Comparison of ENCODE assay signal across 8 cellular contexts in genomic region chr3:136749602-136750001, GRCh38. TPM values are rescaled to one million over a fixed set of nuclear protein-coding genes. Genes with fewer than 3 reads are reported as not detected.
DNase-seq lines count a peak whose midpoint lies in the region; ATAC-seq, FAIRE-seq and TF ChIP-seq lines count a peak whose summit lies in the region.
"Not testable (repeated sequence)": the region's sequence is repeated elsewhere in the genome, so short reads cannot be mapped to it uniquely, and the experiment has no call there.

No MANE protein-coding gene starts in this region.

- not testable (repeated sequence) for H3K36me3 ChIP-seq in CD8-positive, alpha-beta memory T cell (ENCODE audit: insufficient read depth, low read length); Loucy (ENCODE audit: insufficient read depth, low read length); HepG2 (replicated peaks in 1 of 2; ENCODE audit: control insufficient read depth in 1 of 2, insufficient read depth in 2 of 2, low read length in 2 of 2); osteoblast (ENCODE audit: insufficient read depth, low read length); tibial artery

- H3K27me3 ChIP-seq in CD8-positive, alpha-beta memory T cell (ENCODE audit: insufficient read depth, low read length, poor library complexity, severe bottlenecking); Loucy (ENCODE audit: insufficient read depth, low read length, poor library complexity, severe bottlenecking); HepG2 (ENCODE audit: control insufficient read depth in 1 of 2, insufficient read depth in 2 of 2, low read length in 2 of 2); osteoblast (ENCODE audit: insufficient read depth, low read length); tibial artery: not testable (repeated sequence)

- not testable (repeated sequence) for ATAC-seq in HepG2

- peaks cover 11% of the 10 kb centered on the region; the same call in 1 of the 2 replicates for H3F3A ChIP-seq in Loucy (ENCODE audit: low read depth)

- peaks cover 56 to 71% (median 64%) of the 10 kb centered on the region in 3 donors for H3K4me1 Mint-ChIP-seq in CD8-positive, alpha-beta memory T cell
- H3K4me1 Mint-ChIP-seq in activated naive CD8-positive, alpha-beta T cell treated with anti-CD3 and anti-CD28 coated beads for 36 hours: peaks cover 43% of the 10 kb centered on the region

- not testable (repeated sequence) for TF ChIP-seq CTCF in Loucy (conservative IDR thresholded peaks at IDR 0.05; ENCODE audit: low read length); VCaP (conservative IDR thresholded peaks at IDR 0.05); epithelial cell of proximal tubule (conservative IDR thresholded peaks at IDR 0.05; ENCODE audit: low read depth, low read length); HepG2 (CRISPR knock-in tag; IDR thresholded peaks at IDR 0.05); osteoblast (IDR thresholded peaks at IDR 0.05; ENCODE audit: extremely low read depth, low read depth, low read length); tibial artery (IDR thresholded peaks at IDR 0.05)

- CTCF ChIA-PET in CD8-positive, alpha-beta memory T cell (lab: Charles Lee): interaction anchor here (0.7 to 2.7 kb wide), 3 partner anchors 11 to 674 kb away, joined by 3 to 9 read pairs (median 3); no protein-coding TSS in a partner anchor
- CTCF ChIA-PET in HepG2 (lab: Yijun Ruan, JAX; ENCODE audit: low intra/inter-chr PET ratio, low total read pairs): not testable (repeated sequence)

- H3K9ac ChIP-seq in Loucy (ENCODE audit: low read depth, low read length, poor library complexity, severe bottlenecking): peak overlapping the region; percentile 90
- H3K9ac ChIP-seq in HepG2 (ENCODE audit: insufficient read depth, low read depth, low read length): 0 out of 2 replicates have a peak overlapping the region, but pooled peaks have one; percentile 84

- BruUV-seq in HepG2 (replicated peaks; lab: Mats Ljungman, UMichigan): not testable (repeated sequence)

- POLR2A ChIA-PET in CD8-positive, alpha-beta memory T cell (lab: Charles Lee): interaction anchor here (0.6 kb wide), 1 partner anchor 555 kb away, joined by 3 read pairs; no protein-coding TSS in a partner anchor
- POLR2A ChIA-PET in HepG2 (lab: Yijun Ruan, JAX): interaction anchor here (1.1 kb wide), 1 partner anchor 112 kb away, joined by 3 read pairs; no protein-coding TSS in a partner anchor

- H3K4me3 ChIP-seq in CD8-positive, alpha-beta memory T cell (ENCODE audit: low read length): not testable (repeated sequence)
- H3K4me3 ChIP-seq in Loucy (ENCODE audit: low read length, poor library complexity, severe bottlenecking) (peak overlapping the region; percentile 79), epithelial cell of proximal tubule (ENCODE audit: low read depth, low read length) (peak overlapping the region; percentile 71), HepG2 (replicated peaks in 1 of 3; ENCODE audit: insufficient read depth in 1 of 3, low read depth in 2 of 3, low read length in 3 of 3) (peak overlapping the region in 2 of 3 experiments; percentile 68 to 74; a peak in 2 of 6 replicates), osteoblast (ENCODE audit: insufficient read depth, low read length) (peak overlapping the region; percentile 91), tibial artery (peak overlapping the region; percentile 77 to 91)

- not testable (repeated sequence) for FAIRE-seq in HepG2 (lab: Jason Lieb, UNC)

- not testable (repeated sequence) for DNase-seq in CD8-positive, alpha-beta memory T cell; activated naive CD8-positive, alpha-beta T cell treated with anti-CD3 and anti-CD28 coated beads for 36 hours; epithelial cell of proximal tubule (ENCODE audit: low read depth); HepG2 (ENCODE audit: low spot score); osteoblast (ENCODE audit: insufficient read length, low spot score, missing footprints); tibial artery

- H3K4me2 ChIP-seq in Loucy (ENCODE audit: low read depth, low read length, poor library complexity, severe bottlenecking) (peak overlapping the region; percentile 82), HepG2 (ENCODE audit: low read depth, low read length) (peak overlapping the region; percentile 80), osteoblast (ENCODE audit: insufficient read depth, low read length) (peak overlapping the region; percentile 89)

- H3K79me2 ChIP-seq in Loucy (ENCODE audit: insufficient read depth, low read length): peaks cover 79% of the 10 kb centered on the region
- H3K79me2 ChIP-seq in HepG2 (ENCODE audit: insufficient read depth, low read length): peaks cover 65% of the 10 kb centered on the region
- peaks cover 61% of the 10 kb centered on the region for H3K79me2 ChIP-seq in osteoblast (ENCODE audit: insufficient read depth, low read length)

- not testable (repeated sequence) for H3K9me3 Mint-ChIP-seq in CD8-positive, alpha-beta memory T cell; activated naive CD8-positive, alpha-beta T cell treated with anti-CD3 and anti-CD28 coated beads for 36 hours

- H3K4me3 Mint-ChIP-seq in CD8-positive, alpha-beta memory T cell: peak overlapping the region; percentile 84 to 95 (median 92)
- H3K4me3 Mint-ChIP-seq in activated naive CD8-positive, alpha-beta T cell treated with anti-CD3 and anti-CD28 coated beads for 36 hours: peak overlapping the region; percentile 89

- H3K27ac ChIP-seq in CD8-positive, alpha-beta memory T cell (ENCODE audit: low read depth, low read length): peak overlapping the region; percentile 70
- H3K27ac ChIP-seq in VCaP (peak overlapping the region; percentile 98), HepG2 (ENCODE audit: extremely low read length, insufficient read depth, low read length) (peak overlapping the region; percentile 94), osteoblast (ENCODE audit: low read depth, low read length) (peak overlapping the region; percentile 96), tibial artery (peak overlapping the region; percentile 95 to 98)

- not testable (repeated sequence) for TF ChIP-seq RAD21 in HepG2 (CRISPR knock-in tag; IDR thresholded peaks at IDR 0.05)

- H2AFZ ChIP-seq in Loucy (ENCODE audit: low read length); HepG2 (ENCODE audit: low read length); osteoblast (ENCODE audit: low read length): not testable (repeated sequence)

- H3K27me3 Mint-ChIP-seq in CD8-positive, alpha-beta memory T cell; activated naive CD8-positive, alpha-beta T cell treated with anti-CD3 and anti-CD28 coated beads for 36 hours: not testable (repeated sequence)

- peak overlapping the region; percentile 82 to 98 (median 94) for H3K27ac Mint-ChIP-seq in CD8-positive, alpha-beta memory T cell
- peak overlapping the region; percentile 89 for H3K27ac Mint-ChIP-seq in activated naive CD8-positive, alpha-beta T cell treated with anti-CD3 and anti-CD28 coated beads for 36 hours

- H3K9me3 ChIP-seq in CD8-positive, alpha-beta memory T cell (ENCODE audit: low read length); Loucy (ENCODE audit: insufficient read depth, low read depth, low read length); HepG2 (ENCODE audit: low read length); osteoblast (ENCODE audit: low read depth, low read length); tibial artery: not testable (repeated sequence)

- in situ Hi-C loops in HepG2 (cut with HindIII; ENCODE audit: extremely low pct_ligation_motif_present, low pct_unique_long_range_greater_than_20kb): loop anchor here (10.0 to 25.0 kb wide), 3 partner anchors 187 to 675 kb away; no protein-coding TSS in a partner anchor

- TF ChIP-seq EP300 in HepG2 (IDR thresholded peaks at IDR 0.05; ENCODE audit: low read depth in 2 of 2, low read length in 2 of 2); HepG2 (CRISPR knock-in tag; IDR thresholded peaks at IDR 0.05; ENCODE audit: borderline replicate concordance): not testable (repeated sequence)

- peaks cover 43% of the 10 kb centered on the region for H3K4me1 ChIP-seq in CD8-positive, alpha-beta memory T cell (ENCODE audit: insufficient read depth, low read length)
- H3K4me1 ChIP-seq in Loucy (ENCODE audit: insufficient read depth, low read length, poor library complexity, severe bottlenecking) (peaks cover 67% of the 10 kb centered on the region), HepG2 (ENCODE audit: insufficient read depth, low read length) (peaks cover 31% of the 10 kb centered on the region), osteoblast (ENCODE audit: insufficient read depth, low read length) (peaks cover 29% of the 10 kb centered on the region), tibial artery (peaks cover 0 to 61% (median 33%) of the 10 kb centered on the region in 4 donors)

- peaks cover 0 to 11% (median 0%) of the 10 kb centered on the region in 3 donors for H3K36me3 Mint-ChIP-seq in CD8-positive, alpha-beta memory T cell
- H3K36me3 Mint-ChIP-seq in activated naive CD8-positive, alpha-beta T cell treated with anti-CD3 and anti-CD28 coated beads for 36 hours: peaks cover 22% of the 10 kb centered on the region

- intact Hi-C loops in HepG2 (cut with micrococcal nuclease; ENCODE audit: unreplicated experiment): loop anchor here (5.0 to 10.0 kb wide), 3 partner anchors 117 to 555 kb away; partner anchors contain the start of gene MSL2
- intact Hi-C loops in tibial artery (cut with DNase I; ENCODE audit: low total_unique reads): loop anchor here (5.0 to 10.0 kb wide), 4 partner anchors 115 to 677 kb away; partner anchors contain the start of genes MSL2 and NCK1

- H3K9me2 ChIP-seq in Loucy (replicated peaks; ENCODE audit: low read depth, low read length): not testable (repeated sequence)

- not testable (repeated sequence) for TF ChIP-seq POLR2A in HepG2 (IDR thresholded peaks at IDR 0.05; ENCODE audit: insufficient read depth in 1 of 2, low read depth in 2 of 2, low read length in 2 of 2)

- H4K20me1 ChIP-seq in Loucy (ENCODE audit: insufficient read depth, low read length, poor library complexity, severe bottlenecking); HepG2 (ENCODE audit: insufficient read depth, low read length); osteoblast (ENCODE audit: insufficient read depth, low read length): not testable (repeated sequence)

- 80% methylated on average over 6 of the region's 6 CpGs for WGBS in HepG2 (ENCODE audit: low lambda C conversion rate)

RNA-seq across cellular contexts. Expression of gene STAG1, which starts 2.6 kb away (rescaled TPM):
- total RNA-seq in CD8-positive, alpha-beta memory T cell: 10 to 100 TPM; 58.5 to 61.4 TPM
- polyA plus RNA-seq in CD8-positive, alpha-beta memory T cell: 19.0 TPM
- 10 to 100 TPM; 42.9 to 44.6 TPM for total RNA-seq in activated naive CD8-positive, alpha-beta T cell treated with anti-CD3 and anti-CD28 coated beads for 36 hours
- 16.3 and 18.4 TPM in 2 replicates for total RNA-seq in epithelial cell of proximal tubule
- total RNA-seq in HepG2 (2016; rRNA removed; fragmentation: Illumina TruSeq; extraction: Trizol): 25.9 and 37.8 TPM in 2 replicates
- 12.4 and 13.3 TPM in 2 replicates for total RNA-seq in HepG2 (2016; cell fraction: cytosol; rRNA removed; fragmentation: Illumina TruSeq; extraction: Trizol; ENCODE audit: low read depth)
- total RNA-seq in HepG2 (2016; cell fraction: insoluble cytoplasmic fraction; rRNA removed; fragmentation: Illumina TruSeq; extraction: Trizol): 27.2 and 38.3 TPM in 2 replicates
- total RNA-seq in HepG2 (2016; cell fraction: membrane; rRNA removed; fragmentation: Illumina TruSeq; extraction: Trizol): 13.0 and 13.7 TPM in 2 replicates
- 45.3 and 46.5 TPM in 2 replicates for total RNA-seq in HepG2 (2016; cell fraction: nucleus; rRNA removed; fragmentation: Illumina TruSeq; extraction: Trizol)
- polyA plus RNA-seq in HepG2 (2011; rRNA removed): 5.8 and 6.2 TPM in 2 replicates
- 2.4 and 4.3 TPM in 2 replicates for polyA plus RNA-seq in HepG2 (2011; cell fraction: cytosol; rRNA removed)
- 2.8 and 4.2 TPM in 2 replicates for polyA plus RNA-seq in HepG2 (2011; cell fraction: nucleus; rRNA removed)
- polyA plus RNA-seq in HepG2 (2012): 7.8 and 8.7 TPM in 2 replicates
- 1.00 and 1.1 TPM in 2 replicates for polyA plus RNA-seq in HepG2 (2016; cell fraction: cytosol; fragmentation: Illumina TruSeq; extraction: Trizol; ENCODE audit: low read depth)
- 19.1 and 21.9 TPM in 2 replicates for polyA plus RNA-seq in HepG2 (2016; cell fraction: insoluble cytoplasmic fraction; fragmentation: Illumina TruSeq; extraction: Trizol; ENCODE audit: low read depth)
- polyA plus RNA-seq in HepG2 (2016; cell fraction: membrane; fragmentation: Illumina TruSeq; extraction: Trizol; ENCODE audit: low read depth): 2.9 and 3.1 TPM in 2 replicates
- 16.1 and 16.2 TPM in 2 replicates for polyA plus RNA-seq in HepG2 (2016; cell fraction: nucleus; fragmentation: Illumina TruSeq; extraction: Trizol; ENCODE audit: insufficient read depth, low read depth)
- polyA minus RNA-seq in HepG2 (2011; rRNA and poly(A)+ RNA removed; ENCODE audit: low replicate concordance): 5.2 and 17.2 TPM in 2 replicates
- 9.1 and 13.0 TPM in 2 replicates for polyA minus RNA-seq in HepG2 (2011; cell fraction: cytosol; rRNA and poly(A)+ RNA removed)
- polyA minus RNA-seq in HepG2 (2011; cell fraction: nucleus; rRNA and poly(A)+ RNA removed): 44.2 and 44.3 TPM in 2 replicates
- 56.9 and 58.6 TPM in 2 replicates for total RNA-seq in osteoblast
